ENCODE assay signal across 12 cellular contexts in the genomic region with DNA sequence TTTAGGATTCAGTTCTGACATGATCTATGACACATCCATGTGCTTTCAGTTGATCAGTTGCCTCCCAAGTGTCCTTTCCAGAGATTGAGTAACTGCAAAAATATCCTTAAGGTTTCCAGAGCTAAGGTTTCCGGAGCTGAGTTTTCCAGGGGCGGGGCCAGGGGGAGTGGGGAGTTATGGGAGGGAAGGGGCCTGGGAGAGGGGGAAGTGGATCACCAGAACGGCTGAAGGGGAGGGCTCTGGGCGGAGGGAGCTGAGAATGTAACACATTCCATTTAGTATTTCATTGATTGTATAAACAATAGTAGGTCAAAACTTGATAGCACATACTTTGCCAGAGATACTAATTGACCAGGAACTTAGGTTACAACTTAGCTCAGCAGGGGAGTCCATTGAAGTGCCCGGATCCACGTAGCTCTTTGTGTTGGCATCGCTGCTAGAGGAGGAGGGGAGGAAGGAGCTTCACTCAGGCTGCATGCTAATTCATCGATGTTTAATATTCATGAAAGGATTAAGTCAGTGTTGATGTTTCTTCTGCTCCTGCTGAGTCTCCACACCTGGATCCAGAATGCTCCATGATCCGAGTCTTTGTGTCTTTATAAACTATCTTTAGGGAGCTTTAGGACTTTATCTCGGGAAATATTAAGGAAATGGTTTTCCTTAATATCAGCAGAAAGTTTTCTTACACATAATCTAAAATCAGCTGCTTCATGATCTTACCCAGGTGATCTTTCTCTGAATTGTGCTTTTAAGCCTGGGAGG.
DNase-seq lines count a peak whose midpoint lies in the region; ATAC-seq and TF ChIP-seq lines count a peak whose summit lies in the region.
"Had no signal": no experiment of that assay in that cellular context is flagged by ENCODE, and none has a peak within 500 bp of the region (broad histone marks: within the 10 kb centered on the region; RNA-seq: fewer than 3 reads in every experiment).

No MANE protein-coding gene starts in this region.

- peak; percentile 13 for DNase-seq in NCI-H345 (lab: John Stamatoyannopoulos, UW)
- no peak for DNase-seq in NCI-H345 treated with DMSO at 0.1 percent for 48 hours (lab: John Stamatoyannopoulos, UW; ENCODE audit: unreplicated experiment)
- DNase-seq in iPS-NIHi11 (ENCODE audit: low spot score) = peak; percentile 77
- no peak for DNase-seq in erythroblast (lab: John Stamatoyannopoulos, UW)
- DNase-seq in cerebellar cortex (ENCODE audit: low spot score) = no peak
- DNase-seq: activated CD4-positive, alpha-beta T cell treated with anti-CD3 and anti-CD28 coated beads for 48 hours; activated naive CD4-positive, alpha-beta T cell treated with anti-CD3 and anti-CD28 coated beads for 36 hours; NCI-H2171 treated with DMSO at 0.1 percent for 48 hours; transverse colon had no signal

- H3K4me3 ChIP-seq in subcutaneous abdominal adipose tissue (ENCODE audit: low read depth in 1 of 5, low read length in 5 of 5) = no peak overlapping the region
- H3K4me3 ChIP-seq: transverse colon had no signal

- H3K27ac Mint-ChIP-seq in brain = peak overlapping the region; percentile 56 to 96 (median 89)
- H3K27ac Mint-ChIP-seq: activated naive CD4-positive, alpha-beta T cell treated with anti-CD3 and anti-CD28 coated beads for 36 hours had no signal

- no peaks in the 10 kb centered on the region for H3K27me3 ChIP-seq in subcutaneous abdominal adipose tissue (ENCODE audit: control insufficient read depth in 5 of 5, insufficient read depth in 4 of 5, low read length in 5 of 5)
- H3K27me3 ChIP-seq: transverse colon had no signal

- no peaks in the 10 kb centered on the region for H3K27me3 Mint-ChIP-seq in brain

- no peaks in the 10 kb centered on the region for H3K9me3 ChIP-seq in subcutaneous abdominal adipose tissue (ENCODE audit: control insufficient read depth in 5 of 5, low read length in 5 of 5)
- H3K9me3 ChIP-seq: transverse colon had no signal

- TF ChIP-seq POLR2A in erythroblast (IDR thresholded peaks at IDR 0.05; ENCODE audit: low read length) (no peak), GM18505 (IDR thresholded peaks at IDR 0.05; ENCODE audit: borderline replicate concordance, extremely low read depth, insufficient read depth, insufficient read length) (no peak)

- no peaks in the 10 kb centered on the region for H3K9me3 Mint-ChIP-seq in brain
- H3K9me3 Mint-ChIP-seq: activated naive CD4-positive, alpha-beta T cell treated with anti-CD3 and anti-CD28 coated beads for 36 hours had no signal

- H3K4me1 Mint-ChIP-seq in brain = peaks cover 98% of the 10 kb centered on the region

- no peak for ATAC-seq in GM18505 (IDR thresholded peaks at IDR 0.05; ENCODE audit: unreplicated experiment)

- H3K4me1 ChIP-seq in subcutaneous abdominal adipose tissue (ENCODE audit: control insufficient read depth in 5 of 5, insufficient read depth in 5 of 5, low read length in 5 of 5) = peaks cover 0 to 3% (median 0%) of the 10 kb centered on the region in 5 donors

- H3K4me3 Mint-ChIP-seq in brain = peak overlapping the region; percentile 12 to 71 (median 66)
- H3K4me3 Mint-ChIP-seq: activated naive CD4-positive, alpha-beta T cell treated with anti-CD3 and anti-CD28 coated beads for 36 hours had no signal

- peaks cover 0 to 14% (median 7%) of the 10 kb centered on the region in 5 donors for H3K36me3 ChIP-seq in subcutaneous abdominal adipose tissue (ENCODE audit: control insufficient read depth in 5 of 5, insufficient read depth in 5 of 5, low read length in 5 of 5)

- TF ChIP-seq CTCF in brain (conservative IDR thresholded peaks at IDR 0.05) = no peak

- H3K9ac ChIP-seq in subcutaneous abdominal adipose tissue (ENCODE audit: low read length in 5 of 5) = no peak overlapping the region

- H3K36me3 Mint-ChIP-seq in brain = peaks cover 50% of the 10 kb centered on the region

- peak overlapping the region; percentile 32 for H3K27ac ChIP-seq in subcutaneous abdominal adipose tissue (ENCODE audit: low read depth, low read length)

Comparison
In these comparisons a context has a peak if more than half of its experiments do, and no peak if none do; other contexts are left out.
1. DNase-seq: peak in NCI-H345 (single experiment) and iPS-NIHi11 (single experiment); none in NCI-H345 treated with DMSO at 0.1 percent for 48 hours (single experiment), erythroblast (0 of 2) and cerebellar cortex (single experiment).